In the genomic region with DNA sequence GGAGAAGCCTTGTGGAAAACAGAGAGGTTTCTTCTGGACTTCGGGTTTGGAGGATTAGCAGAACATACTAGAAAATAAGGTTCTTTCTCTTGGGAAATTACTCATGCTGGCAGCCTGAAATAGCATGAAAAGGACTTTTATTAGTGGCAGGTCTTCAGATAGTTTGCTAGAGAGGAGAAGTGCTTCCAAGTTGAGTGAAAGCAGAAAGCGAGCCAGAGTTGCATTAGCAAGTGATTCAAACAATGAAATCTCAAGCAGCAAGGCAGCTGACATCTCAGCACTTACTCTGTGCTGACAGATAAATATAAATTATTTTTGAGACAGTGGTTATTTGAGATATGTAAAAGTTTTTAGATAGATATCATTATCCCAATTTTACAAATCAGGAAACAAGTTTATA, we compare ENCODE assay signal across 17 cellular contexts.
DNase-seq lines count a peak whose midpoint lies in the region; ATAC-seq and TF ChIP-seq lines count a peak whose summit lies in the region.
"Had no signal": no experiment of that assay in that cellular context is flagged by ENCODE, and none has a peak within 500 bp of the region (broad histone marks: within the 10 kb centered on the region; RNA-seq: fewer than 3 reads in every experiment).

No MANE protein-coding gene starts in this region.

- BruUV-seq in MCF 10A (replicated peaks; lab: Mats Ljungman, UMichigan), result no TSS peak

- H3K27ac ChIP-seq in GM23248, result no peak overlapping the region
- peak overlapping the region; percentile 60 for H3K27ac ChIP-seq in VCaP
- H3K27ac ChIP-seq in sigmoid colon, result peak overlapping the region in 3 of 4 donors; percentile 24 to 50 (median 25)
- H3K27ac ChIP-seq: testis had no signal

- DNase-seq in GM23248 (peak; percentile 32), left ventricle myocardium superior (no peak), sigmoid colon (no peak), HAP-1 (ENCODE audit: low spot score in 2 of 2) (no peak), A172 (ENCODE audit: low spot score) (no peak), MCF 10A (ENCODE audit: unreplicated experiment) (no peak), DMS153 treated with DMSO at 0.1 percent for 48 hours (lab: John Stamatoyannopoulos, UW; ENCODE audit: unreplicated experiment) (no peak)
- DNase-seq: activated CD8-positive, alpha-beta T cell treated with anti-CD3 and anti-CD28 coated beads for 36 hours; activated effector memory CD4-positive, alpha-beta T cell treated with Interleukin-2 at 50 U/mL for 16 hours; CD4-positive, alpha-beta T cell; GF-D8; NCI-H2081 treated with DMSO at 0.1 percent for 48 hours; NK-92 treated with Interleukin-12 subunit alpha and Interleukin-12 subunit beta, amount 100 ng/mL, for 24 hours; SHP77; testis had no signal

- H3K4me3 ChIP-seq in GM23248 (peak overlapping the region; percentile 46), sigmoid colon (no peak overlapping the region), HAP-1 (no peak overlapping the region)
- H3K4me3 ChIP-seq: testis had no signal

- no peak for TF ChIP-seq POLR2A in sigmoid colon (IDR thresholded peaks at IDR 0.05)

- H3K4me1 ChIP-seq in GM23248 (ENCODE audit: insufficient read depth) (peaks cover 15% of the 10 kb centered on the region; the same call in 1 of the 2 replicates), sigmoid colon (peaks cover 0 to 21% (median 15%) of the 10 kb centered on the region in 4 donors), HAP-1 (peaks cover 3% of the 10 kb centered on the region)
- H3K4me1 ChIP-seq: testis had no signal

- H3K4me1 Mint-ChIP-seq in MCF 10A (ENCODE audit: insufficient read depth, unreplicated experiment), result peaks cover 10% of the 10 kb centered on the region
- H3K4me1 Mint-ChIP-seq: memory B cell had no signal

- no peaks in the 10 kb centered on the region for H3K9me3 Mint-ChIP-seq in MCF 10A (ENCODE audit: unreplicated experiment)
- H3K9me3 Mint-ChIP-seq: activated CD8-positive, alpha-beta T cell treated with anti-CD3 and anti-CD28 coated beads for 36 hours; CD4-positive, alpha-beta T cell; memory B cell had no signal

- CTCF ChIA-PET in MCF 10A (lab: Yijun Ruan, JAX), result interaction anchor here (0.9 to 2.9 kb wide), 4 partner anchors 10 to 199 kb away, joined by 3 to 8 read pairs (median 4); no protein-coding TSS in a partner anchor

- POLR2A ChIA-PET in MCF 10A (lab: Yijun Ruan, JAX), result no interaction called here

- H3K9me3 ChIP-seq in GM23248 (ENCODE audit: low read depth), result no peaks in the 10 kb centered on the region
- H3K9me3 ChIP-seq in sigmoid colon, result no peaks in the 10 kb centered on the region
- H3K9me3 ChIP-seq in HAP-1, result no peaks in the 10 kb centered on the region
- H3K9me3 ChIP-seq: testis had no signal

- H3K9ac ChIP-seq in GM23248, result no peak overlapping the region

- no peak overlapping the region for H3K4me3 Mint-ChIP-seq in MCF 10A (ENCODE audit: unreplicated experiment)
- H3K4me3 Mint-ChIP-seq: activated CD8-positive, alpha-beta T cell treated with anti-CD3 and anti-CD28 coated beads for 36 hours; CD4-positive, alpha-beta T cell; memory B cell had no signal

- no peak for TF ChIP-seq EP300 in sigmoid colon (IDR thresholded peaks at IDR 0.05)

- H3K79me2 ChIP-seq in GM23248 (ENCODE audit: insufficient read depth), result no peaks in the 10 kb centered on the region

- H2AFZ ChIP-seq in GM23248, result peak overlapping the region; percentile 48; the same call in 1 of the 2 replicates

- in situ Hi-C loops in GM23248 (cut with MboI), result no loop called here
- in situ Hi-C loops in HAP-1 (cut with MboI; ENCODE audit: low sequenced_read_pairs), result no loop called here

- H3K27ac Mint-ChIP-seq in MCF 10A (ENCODE audit: low read depth, unreplicated experiment), result no peak overlapping the region
- H3K27ac Mint-ChIP-seq: activated CD8-positive, alpha-beta T cell treated with anti-CD3 and anti-CD28 coated beads for 36 hours; CD4-positive, alpha-beta T cell; memory B cell had no signal

- peak overlapping the region; percentile 62 for H3K4me2 ChIP-seq in GM23248 (ENCODE audit: unreplicated experiment)

- intact Hi-C loops in left ventricle myocardium superior (cut with micrococcal nuclease), result no loop called here
- intact Hi-C loops in sigmoid colon (cut with DNase I), result no loop called here
- intact Hi-C loops in MCF 10A (cut with micrococcal nuclease), result no loop called here

- ATAC-seq in left ventricle myocardium superior, result peak; percentile 84
- ATAC-seq: activated CD8-positive, alpha-beta T cell treated with anti-CD3 and anti-CD28 coated beads for 36 hours had no signal

- H3K27me3 ChIP-seq in GM23248 (replicated peaks; ENCODE audit: insufficient read depth), result no peaks in the 10 kb centered on the region
- H3K27me3 ChIP-seq in sigmoid colon, result no peaks in the 10 kb centered on the region
- H3K27me3 ChIP-seq in HAP-1 (ENCODE audit: low read depth), result no peaks in the 10 kb centered on the region
- H3K27me3 ChIP-seq: testis had no signal

- H3K9me2 ChIP-seq in GM23248 (ENCODE audit: insufficient read depth), result no peaks in the 10 kb centered on the region

- no peaks in the 10 kb centered on the region for H3K36me3 ChIP-seq in GM23248 (ENCODE audit: low read depth)
- no peaks in the 10 kb centered on the region for H3K36me3 ChIP-seq in sigmoid colon
- no peaks in the 10 kb centered on the region for H3K36me3 ChIP-seq in HAP-1 (replicated peaks)

- 11 to 19% methylated on average over 2 of the region's 2 CpGs for WGBS in GM23248 (ENCODE audit: low coverage in 1 of 2, low lambda C conversion rate in 2 of 2, missing lambda C conversion rate in 2 of 2), 2 experiments
- WGBS in sigmoid colon, 2 donors, result 29 to 58% methylated on average over 2 of the region's 2 CpGs

- TF ChIP-seq CTCF in VCaP (conservative IDR thresholded peaks at IDR 0.05) (no peak), sigmoid colon (IDR thresholded peaks at IDR 0.05) (no peak), MCF 10A (IDR thresholded peaks at IDR 0.05; ENCODE audit: unreplicated experiment) (no peak)

- H3F3A ChIP-seq in GM23248 (ENCODE audit: insufficient read depth), result no peaks in the 10 kb centered on the region; the same call in 1 of the 2 replicates

- H4K20me1 ChIP-seq in GM23248 (ENCODE audit: insufficient read depth), result no peaks in the 10 kb centered on the region

- H3K27me3 Mint-ChIP-seq in MCF 10A (ENCODE audit: insufficient read depth, unreplicated experiment), result no peaks in the 10 kb centered on the region
- H3K27me3 Mint-ChIP-seq: activated CD8-positive, alpha-beta T cell treated with anti-CD3 and anti-CD28 coated beads for 36 hours; CD4-positive, alpha-beta T cell; memory B cell had no signal

- H3K36me3 Mint-ChIP-seq in MCF 10A (ENCODE audit: insufficient read depth, unreplicated experiment), result no peaks in the 10 kb centered on the region
- H3K36me3 Mint-ChIP-seq: memory B cell had no signal
